Comparison of ENCODE assay signal across 8 cellular contexts in genomic region chr21:46183337-46183909, GRCh38. TPM values are rescaled to one million over a fixed set of nuclear protein-coding genes. Genes with fewer than 3 reads are reported as not detected.
DNase-seq lines count a peak whose midpoint lies in the region; ATAC-seq and TF ChIP-seq lines count a peak whose summit lies in the region.
"Not testable (repeated sequence)": the region's sequence is repeated elsewhere in the genome, so short reads cannot be mapped to it uniquely, and the experiment has no call there.

No MANE protein-coding gene starts in this region.

- peaks cover 11% of the 10 kb centered on the region for H3K4me1 Mint-ChIP-seq in CD4-positive, alpha-beta T cell (ENCODE audit: low read depth)
- H3K4me1 Mint-ChIP-seq in IgD-negative memory B cell; activated T-helper 17 cell treated with anti-CD3 and anti-CD28 coated beads, Interleukin-2, amount 50 U/mL, for 72 hours; natural killer cell; stimulated activated memory B cell treated with anti-CD40 and anti-IgM and Interleukin-4, amounts not matched to agents 10 μg/mL and 1 μg/mL and 100 μg/mL, for 72 hours: not testable (repeated sequence)
- peaks cover 6 to 12% (median 11%) of the 10 kb centered on the region in 3 donors for H3K4me1 Mint-ChIP-seq in T-cell

- H3K36me3 Mint-ChIP-seq in CD4-positive, alpha-beta T cell (ENCODE audit: low read depth); IgD-negative memory B cell; T-cell; activated T-helper 17 cell treated with anti-CD3 and anti-CD28 coated beads, Interleukin-2, amount 50 U/mL, for 72 hours (ENCODE audit: low read depth); natural killer cell; stimulated activated memory B cell treated with anti-CD40 and anti-IgM and Interleukin-4, amounts not matched to agents 10 μg/mL and 1 μg/mL and 100 μg/mL, for 72 hours: not testable (repeated sequence)

- H3K27me3 ChIP-seq in CD4-positive, alpha-beta T cell (ENCODE audit: control insufficient read depth, insufficient read depth, low read length); left ventricle myocardium inferior (ENCODE audit: low read depth): not testable (repeated sequence)

- POLR2A ChIA-PET in CD4-positive, alpha-beta T cell (lab: Charles Lee); T-cell (lab: Charles Lee): not testable (repeated sequence)

- H3K27me3 Mint-ChIP-seq in CD4-positive, alpha-beta T cell; IgD-negative memory B cell; T-cell; activated T-helper 17 cell treated with anti-CD3 and anti-CD28 coated beads, Interleukin-2, amount 50 U/mL, for 72 hours; natural killer cell (ENCODE audit: low read depth in 2 of 2); stimulated activated memory B cell treated with anti-CD40 and anti-IgM and Interleukin-4, amounts not matched to agents 10 μg/mL and 1 μg/mL and 100 μg/mL, for 72 hours: not testable (repeated sequence)

- CTCF ChIA-PET in CD4-positive, alpha-beta T cell (lab: Charles Lee); T-cell (lab: Charles Lee): not testable (repeated sequence)

- intact Hi-C loops in CD4-positive, alpha-beta T cell (cut with DNase I, micrococcal nuclease) = loop anchor here in 1 of 2 experiments (10.0 kb wide), 1 partner anchor 89 kb away; the partner anchor contains the start of gene COL6A2
- intact Hi-C loops in left ventricle myocardium inferior (cut with micrococcal nuclease) = not testable (repeated sequence)
- intact Hi-C loops in natural killer cell (cut with micrococcal nuclease) = loop anchor here (5.0 kb wide), 1 partner anchor 41 kb away; no protein-coding TSS in a partner anchor

- H3K4me3 ChIP-seq in coronary artery = peak overlapping the region; percentile 73
- peak overlapping the region; percentile 89 for H3K4me3 ChIP-seq in left ventricle myocardium inferior

- not testable (repeated sequence) for ATAC-seq in CD4-positive, alpha-beta T cell (ENCODE audit: poor library complexity); T-cell (replicated peaks in 1 of 4); activated T-helper 17 cell treated with anti-CD3 and anti-CD28 coated beads, Interleukin-2, amount 50 U/mL, for 72 hours (replicated peaks); natural killer cell; stimulated activated memory B cell treated with anti-CD40 and anti-IgM and Interleukin-4, amounts not matched to agents 10 μg/mL and 1 μg/mL and 100 μg/mL, for 72 hours

- not testable (repeated sequence) for H3K9me3 ChIP-seq in CD4-positive, alpha-beta T cell (ENCODE audit: control insufficient read depth, low read length); left ventricle myocardium inferior (replicated peaks)

- not testable (repeated sequence) for H3K27ac Mint-ChIP-seq in CD4-positive, alpha-beta T cell; IgD-negative memory B cell; activated T-helper 17 cell treated with anti-CD3 and anti-CD28 coated beads, Interleukin-2, amount 50 U/mL, for 72 hours; natural killer cell; stimulated activated memory B cell treated with anti-CD40 and anti-IgM and Interleukin-4, amounts not matched to agents 10 μg/mL and 1 μg/mL and 100 μg/mL, for 72 hours
- peak overlapping the region in 1 of 2 donors; percentile 39 for H3K27ac Mint-ChIP-seq in T-cell

- TF ChIP-seq CTCF in CD4-positive, alpha-beta T cell (IDR thresholded peaks at IDR 0.05); coronary artery (IDR thresholded peaks at IDR 0.05); left ventricle myocardium inferior (IDR thresholded peaks at IDR 0.05; ENCODE audit: borderline replicate concordance); natural killer cell (IDR thresholded peaks at IDR 0.05): not testable (repeated sequence)

- H3K4me3 Mint-ChIP-seq in CD4-positive, alpha-beta T cell = peak overlapping the region; percentile 63
- peak overlapping the region; percentile 40 to 86 (median 72) for H3K4me3 Mint-ChIP-seq in IgD-negative memory B cell
- H3K4me3 Mint-ChIP-seq in T-cell = peak overlapping the region in 2 of 3 donors; percentile 21 to 51
- peak overlapping the region; percentile 32 for H3K4me3 Mint-ChIP-seq in activated T-helper 17 cell treated with anti-CD3 and anti-CD28 coated beads, Interleukin-2, amount 50 U/mL, for 72 hours
- H3K4me3 Mint-ChIP-seq in natural killer cell = peak overlapping the region; percentile 53
- peak overlapping the region; percentile 74 for H3K4me3 Mint-ChIP-seq in stimulated activated memory B cell treated with anti-CD40 and anti-IgM and Interleukin-4, amounts not matched to agents 10 μg/mL and 1 μg/mL and 100 μg/mL, for 72 hours

- DNase-seq in CD4-positive, alpha-beta T cell; coronary artery (ENCODE audit: low spot score); left ventricle myocardium inferior; natural killer cell: not testable (repeated sequence)
- DNase-seq in T-cell = peak in 1 of 34 experiments; percentile 3

- H3K27ac ChIP-seq in CD4-positive, alpha-beta T cell (ENCODE audit: low read depth, low read length); coronary artery: not testable (repeated sequence)
- peak overlapping the region; percentile 60 for H3K27ac ChIP-seq in left ventricle myocardium inferior (replicated peaks)

- peaks cover 40% of the 10 kb centered on the region for H3K4me1 ChIP-seq in left ventricle myocardium inferior

- H3K36me3 ChIP-seq in left ventricle myocardium inferior = not testable (repeated sequence)

- H3K9me3 Mint-ChIP-seq in CD4-positive, alpha-beta T cell; IgD-negative memory B cell; T-cell; activated T-helper 17 cell treated with anti-CD3 and anti-CD28 coated beads, Interleukin-2, amount 50 U/mL, for 72 hours; natural killer cell; stimulated activated memory B cell treated with anti-CD40 and anti-IgM and Interleukin-4, amounts not matched to agents 10 μg/mL and 1 μg/mL and 100 μg/mL, for 72 hours: not testable (repeated sequence)

RNA-seq across cellular contexts. Expression of gene SPATC1L, which starts 0.8 kb away (rescaled TPM):
- 1 to 10 TPM; 2.8 to 3.0 TPM for total RNA-seq in CD4-positive, alpha-beta T cell
- polyA plus RNA-seq in IgD-negative memory B cell = 15.0 TPM
- total RNA-seq in T-cell (10 to 100 TPM in 3 of 5 donors, 1 to 10 TPM in 2; 1.4 to 22.8 (median 12.5) TPM), left ventricle myocardium inferior (7.0 TPM), natural killer cell (1 to 10 TPM in 2 of 3 donors, under 1 TPM in 1; 0.18 to 4.0 (median 2.7) TPM)
- 1 to 10 TPM; 3.8 to 6.7 TPM for total RNA-seq in activated T-helper 17 cell treated with anti-CD3 and anti-CD28 coated beads, Interleukin-2, amount 50 U/mL, for 72 hours

RNA-seq across cellular contexts. Expression of gene FTCD, which starts 28.0 kb away (rescaled TPM):
- total RNA-seq in CD4-positive, alpha-beta T cell = under 1 TPM; 0.17 to 0.44 TPM
- not detected for polyA plus RNA-seq in IgD-negative memory B cell
- 1 to 10 TPM in 3 of 5 donors, under 1 TPM in 1, not detected in 1; 0.95 to 6.1 (median 2.5) TPM for total RNA-seq in T-cell
- total RNA-seq in activated T-helper 17 cell treated with anti-CD3 and anti-CD28 coated beads, Interleukin-2, amount 50 U/mL, for 72 hours = under 1 TPM in 1 of 2 donors, not detected in 1; 0.24 TPM
- 2.2 TPM for total RNA-seq in left ventricle myocardium inferior
- total RNA-seq in natural killer cell = under 1 TPM in 1 of 3 donors, not detected in 2; 0.34 TPM

RNA-seq across cellular contexts. Expression of gene LSS, which starts 45.2 kb away (rescaled TPM):
- 10 to 100 TPM; 30.4 TPM for total RNA-seq in CD4-positive, alpha-beta T cell
- 13.5 TPM for polyA plus RNA-seq in IgD-negative memory B cell
- total RNA-seq in T-cell = 10 to 100 TPM; 41.3 to 63.0 (median 49.4) TPM
- 10 to 100 TPM; 30.8 to 43.8 TPM for total RNA-seq in activated T-helper 17 cell treated with anti-CD3 and anti-CD28 coated beads, Interleukin-2, amount 50 U/mL, for 72 hours
- 52.0 TPM for total RNA-seq in left ventricle myocardium inferior
- 10 to 100 TPM; 59.9 to 82.2 (median 62.7) TPM for total RNA-seq in natural killer cell
